Comparison of ENCODE assay signal across 13 cellular contexts in the genomic region with DNA sequence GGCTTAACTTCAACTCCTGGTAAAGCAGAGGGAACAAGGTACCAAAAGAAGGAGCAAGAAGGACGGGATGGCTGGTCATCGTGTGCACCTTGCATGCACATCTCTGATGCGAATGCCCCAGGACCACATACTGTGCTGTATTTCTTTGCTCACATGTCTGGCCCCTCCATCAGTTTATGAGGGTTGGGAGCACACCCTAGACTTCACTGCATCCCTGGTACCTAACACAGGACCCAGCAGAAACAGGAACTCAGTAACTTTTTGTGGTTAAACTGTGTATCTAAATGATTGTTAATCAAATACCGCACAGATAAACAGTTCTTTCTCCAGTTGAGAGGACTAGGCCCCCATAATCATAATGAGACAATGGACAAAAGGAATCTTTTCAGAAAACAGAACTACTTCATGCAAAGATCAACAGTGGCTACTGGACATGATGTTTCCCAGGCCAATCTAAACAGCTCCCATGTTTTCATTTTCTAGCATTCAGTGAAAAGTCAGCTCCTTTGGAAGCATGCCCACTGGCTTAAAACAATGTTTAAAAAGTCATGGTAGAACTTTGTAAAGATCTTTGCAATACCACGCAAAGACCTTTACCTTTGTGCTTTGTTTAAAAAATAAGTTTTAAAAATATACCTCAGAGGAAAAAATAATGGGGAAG. TPM values are rescaled to one million over a fixed set of nuclear protein-coding genes. Genes with fewer than 3 reads are reported as not detected.
DNase-seq lines count a peak whose midpoint lies in the region; ATAC-seq and TF ChIP-seq lines count a peak whose summit lies in the region.
"Had no signal": no experiment of that assay in that cellular context is flagged by ENCODE, and none has a peak within 500 bp of the region (broad histone marks: within the 10 kb centered on the region; RNA-seq: fewer than 3 reads in every experiment).

No MANE protein-coding gene starts in this region.

- CTCF ChIA-PET in HEK293 (lab: Yijun Ruan, JAX): no interaction called here

- H3K27ac Mint-ChIP-seq in effector memory CD8-positive, alpha-beta T cell: no peak overlapping the region

- no peak overlapping the region for H3K27ac ChIP-seq in HEK293 (ENCODE audit: extremely low read depth, low read depth, low read length)
- H3K27ac ChIP-seq in thyroid gland: peak overlapping the region in 2 of 3 donors; percentile 13 to 65
- H3K27ac ChIP-seq: cardiac muscle cell, SK-N-MC, tibial artery had no signal

- no peaks in the 10 kb centered on the region for H3K9me3 Mint-ChIP-seq in effector memory CD8-positive, alpha-beta T cell

- TF ChIP-seq POLR2A in thyroid gland (IDR thresholded peaks at IDR 0.05): no peak

- WGBS in thyroid gland, 2 donors: 84 to 86% methylated on average over 5 of the region's 5 CpGs

- ATAC-seq in effector memory CD8-positive, alpha-beta T cell (replicated peaks): no peak

- peak; percentile 76 for DNase-seq in OCI-M1 (lab: John Stamatoyannopoulos, UW)
- DNase-seq in globus pallidus (ENCODE audit: low spot score): peak; percentile 82
- DNase-seq in thyroid gland: peak in 1 of 2 donors; percentile 18
- DNase-seq in effector memory CD8-positive, alpha-beta T cell: no peak
- DNase-seq in activated T-cell treated with anti-CD3 and anti-CD28 coated beads, Interleukin-2, amount 50 U/mL, for 1 hour: no peak
- no peak for DNase-seq in NCI-H187 treated with DMSO at 0.1 percent for 48 hours (lab: John Stamatoyannopoulos, UW)
- DNase-seq: activated CD4-positive, alpha-beta T cell treated with anti-CD3 and anti-CD28 coated beads for 1 hour; COR-L47; NK-92 treated with Interleukin-12 subunit alpha and Interleukin-12 subunit beta, amount 100 ng/mL, for 24 hours; tibial artery had no signal

- H3K27me3 ChIP-seq in thyroid gland: no peaks in the 10 kb centered on the region
- H3K27me3 ChIP-seq: cardiac muscle cell, tibial artery had no signal

- H3K36me3 ChIP-seq in HEK293 (ENCODE audit: control insufficient read depth in 2 of 2, insufficient read depth in 1 of 2, low read length in 2 of 2): no peaks in the 10 kb centered on the region
- no peaks in the 10 kb centered on the region for H3K36me3 ChIP-seq in thyroid gland
- H3K36me3 ChIP-seq: cardiac muscle cell, tibial artery had no signal

- H3K4me1 ChIP-seq in HEK293 (ENCODE audit: control insufficient read depth, insufficient read depth, low read length) (peaks cover 9% of the 10 kb centered on the region), thyroid gland (peaks cover 29 to 49% of the 10 kb centered on the region in 2 donors)

- no peak for TF ChIP-seq CTCF in HEK293 (tag by site-specific recombination; IDR thresholded peaks at IDR 0.05)
- no peak for TF ChIP-seq CTCF in thyroid gland (IDR thresholded peaks at IDR 0.05)

- H3K4me3 Mint-ChIP-seq in effector memory CD8-positive, alpha-beta T cell: no peak overlapping the region

- POLR2A ChIA-PET in HEK293 (lab: Yijun Ruan, JAX): no interaction called here

- no peaks in the 10 kb centered on the region for H3K9me3 ChIP-seq in HEK293 (ENCODE audit: control insufficient read depth, insufficient read depth, low read depth, low read length)
- no peaks in the 10 kb centered on the region for H3K9me3 ChIP-seq in thyroid gland
- H3K9me3 ChIP-seq: tibial artery had no signal

- H3K27me3 Mint-ChIP-seq in effector memory CD8-positive, alpha-beta T cell: peaks cover 10 to 19% of the 10 kb centered on the region in 2 donors

- H3K4me1 Mint-ChIP-seq in effector memory CD8-positive, alpha-beta T cell (ENCODE audit: low read depth in 2 of 2): no peaks in the 10 kb centered on the region

- no peaks in the 10 kb centered on the region for H3K36me3 Mint-ChIP-seq in effector memory CD8-positive, alpha-beta T cell (ENCODE audit: insufficient read depth)

- H3K4me3 ChIP-seq in HEK293 (ENCODE audit: low read depth, low read length) (no peak overlapping the region), thyroid gland (replicated peaks in 1 of 3) (no peak overlapping the region)
- H3K4me3 ChIP-seq: cardiac muscle cell, SK-N-MC, tibial artery had no signal

- intact Hi-C loops in thyroid gland (cut with DNase I): no loop called here

TF ChIP-seq in HEK293, 187 proteins besides CTCF, POLR2A, EP300 and RAD21:
- TF ChIP-seq, protein P1, sequence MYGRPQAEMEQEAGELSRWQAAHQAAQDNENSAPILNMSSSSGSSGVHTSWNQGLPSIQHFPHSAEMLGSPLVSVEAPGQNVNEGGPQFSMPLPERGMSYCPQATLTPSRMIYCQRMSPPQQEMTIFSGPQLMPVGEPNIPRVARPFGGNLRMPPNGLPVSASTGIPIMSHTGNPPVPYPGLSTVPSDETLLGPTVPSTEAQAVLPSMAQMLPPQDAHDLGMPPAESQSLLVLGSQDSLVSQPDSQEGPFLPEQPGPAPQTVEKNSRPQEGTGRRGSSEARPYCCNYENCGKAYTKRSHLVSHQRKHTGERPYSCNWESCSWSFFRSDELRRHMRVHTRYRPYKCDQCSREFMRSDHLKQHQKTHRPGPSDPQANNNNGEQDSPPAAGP (tag by site-specific recombination; IDR thresholded peaks at IDR 0.05): no peak
- TF ChIP-seq, protein P2, sequence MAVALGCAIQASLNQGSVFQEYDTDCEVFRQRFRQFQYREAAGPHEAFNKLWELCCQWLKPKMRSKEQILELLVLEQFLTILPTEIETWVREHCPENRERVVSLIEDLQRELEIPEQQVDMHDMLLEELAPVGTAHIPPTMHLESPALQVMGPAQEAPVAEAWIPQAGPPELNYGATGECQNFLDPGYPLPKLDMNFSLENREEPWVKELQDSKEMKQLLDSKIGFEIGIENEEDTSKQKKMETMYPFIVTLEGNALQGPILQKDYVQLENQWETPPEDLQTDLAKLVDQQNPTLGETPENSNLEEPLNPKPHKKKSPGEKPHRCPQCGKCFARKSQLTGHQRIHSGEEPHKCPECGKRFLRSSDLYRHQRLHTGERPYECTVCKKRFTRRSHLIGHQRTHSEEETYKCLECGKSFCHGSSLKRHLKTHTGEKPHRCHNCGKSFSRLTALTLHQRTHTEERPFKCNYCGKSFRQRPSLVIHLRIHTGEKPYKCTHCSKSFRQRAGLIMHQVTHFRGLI (tag by site-specific recombination; IDR thresholded peaks at IDR 0.05): peak; percentile 77

RNA-seq across cellular contexts. Expression of a gene that starts 55.5 kb away (rescaled TPM):
- total RNA-seq in thyroid gland: not detected
- total RNA-seq: cardiac muscle cell had no signal

Comparison
In these comparisons a context has a peak if more than half of its experiments do, and no peak if none do; other contexts are left out.
1. DNase-seq: peak in OCI-M1 (single experiment) and globus pallidus (single experiment); none in effector memory CD8-positive, alpha-beta T cell (0 of 3), activated T-cell treated with anti-CD3 and anti-CD28 coated beads, Interleukin-2, amount 50 U/mL, for 1 hour (single experiment) and NCI-H187 treated with DMSO at 0.1 percent for 48 hours (single experiment).